Comparison of ENCODE assay signal across 8 cellular contexts in the genomic region with DNA sequence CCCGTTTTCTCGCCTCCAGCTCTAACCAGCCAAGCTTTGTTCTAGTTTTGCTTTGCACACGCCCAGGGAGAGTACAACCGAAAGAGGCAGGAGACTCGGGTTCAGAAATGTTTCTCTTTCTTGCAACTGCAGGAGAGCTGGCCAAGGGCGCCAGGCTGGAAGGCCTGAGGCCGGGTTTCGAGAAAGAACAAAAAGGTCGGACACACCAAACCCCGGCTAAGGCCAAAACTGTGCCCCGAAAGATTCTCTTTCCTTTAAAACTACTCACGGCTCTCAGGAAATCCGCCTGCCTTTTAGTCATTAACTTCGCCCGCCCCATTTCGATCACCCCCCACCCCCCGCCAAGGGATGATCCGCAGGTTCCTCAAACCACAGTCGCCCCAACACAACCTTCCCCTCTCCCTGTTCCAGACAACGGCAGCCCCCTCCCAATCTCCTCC. TPM values are rescaled to one million over a fixed set of nuclear protein-coding genes. Genes with fewer than 3 reads are reported as not detected.
DNase-seq lines count a peak whose midpoint lies in the region; ATAC-seq, FAIRE-seq and TF ChIP-seq lines count a peak whose summit lies in the region.

No MANE protein-coding gene starts in this region.

- H3K4me3 ChIP-seq in BJ (ENCODE audit: low read depth, low read length) (peak overlapping the region; percentile 79), rectal smooth muscle tissue (ENCODE audit: low read length) (peak overlapping the region; percentile 92)

- H3K4me1 ChIP-seq in rectal smooth muscle tissue (ENCODE audit: control insufficient read depth, insufficient read depth, low read length) = peaks cover 25% of the 10 kb centered on the region

- H3K27ac ChIP-seq in rectal smooth muscle tissue (ENCODE audit: low read depth, low read length) = peak overlapping the region; percentile 98

- CTCF ChIA-PET in BJ (lab: Yijun Ruan, JAX) = interaction anchor here (1.0 to 1.6 kb wide), 6 partner anchors 16 to 169 kb away, joined by 3 to 4 read pairs (median 4); no protein-coding TSS in a partner anchor

- peak; percentile 94 for FAIRE-seq in GM19239 (lab: Jason Lieb, UNC)

- peak overlapping the region; percentile 66 for H3K9ac ChIP-seq in rectal smooth muscle tissue (ENCODE audit: low read length)

- TF ChIP-seq CTCF in BJ (IDR thresholded peaks at IDR 0.05; ENCODE audit: insufficient read depth, low read depth, low read length) = no peak

- DNase-seq in BJ (ENCODE audit: low read depth) = no peak
- peak; percentile 25 for DNase-seq in GM19239 (ENCODE audit: insufficient read length, low spot score)
- DNase-seq in SKM-1 treated with dmso at 0.1 percent for 144 hours (lab: John Stamatoyannopoulos, UW; ENCODE audit: unreplicated experiment) = peak; percentile 23
- DNase-seq in anterior cingulate cortex (lab: John Stamatoyannopoulos, UW) = peak in 44 of 58 donors; percentile 21 to 74 (median 48)
- peak; percentile 23 for DNase-seq in hepatic stellate cell (ENCODE audit: low spot score)
- DNase-seq in HuH-7 (ENCODE audit: low spot score) = no peak

- POLR2A ChIA-PET in BJ (lab: Charles Lee) = interaction anchor here (0.6 to 0.9 kb wide), 3 partner anchors 37 to 1736 kb away, joined by 3 to 11 read pairs (median 3); no protein-coding TSS in a partner anchor

- H3K36me3 ChIP-seq in BJ (ENCODE audit: control insufficient read depth, insufficient read depth, low read length) (peaks cover 2% of the 10 kb centered on the region; the same call in 1 of the 2 replicates), rectal smooth muscle tissue (ENCODE audit: control insufficient read depth, insufficient read depth, low read length) (no peaks in the 10 kb centered on the region)

- ATAC-seq in HG03432 (IDR thresholded peaks at IDR 0.05; ENCODE audit: unreplicated experiment) = peak; percentile 21

- H3K27me3 ChIP-seq in BJ (ENCODE audit: control insufficient read depth, insufficient read depth, low read length) (no peaks in the 10 kb centered on the region), rectal smooth muscle tissue (ENCODE audit: control insufficient read depth, insufficient read depth, low read length) (no peaks in the 10 kb centered on the region)

RNA-seq across cellular contexts. Expression of a gene that starts 0.6 kb away (rescaled TPM):
- 4.5 and 9.3 TPM in 2 replicates for polyA plus RNA-seq in BJ (2011; rRNA removed)
- 8.6 and 10.3 TPM in 2 replicates for polyA minus RNA-seq in BJ (2011; rRNA and poly(A)+ RNA removed)

RNA-seq across cellular contexts. Expression of a gene that starts 58.3 kb away (rescaled TPM):
- polyA plus RNA-seq in BJ (2011; rRNA removed) = 1.2 and 1.4 TPM in 2 replicates
- 0.24 and 0.36 TPM in 2 replicates for polyA minus RNA-seq in BJ (2011; rRNA and poly(A)+ RNA removed)

Comparison
In these comparisons a context has a peak if more than half of its experiments do, and no peak if none do; other contexts are left out.
1. DNase-seq: peak in GM19239 (single experiment), SKM-1 treated with dmso at 0.1 percent for 144 hours (single experiment), anterior cingulate cortex (44 of 58) and hepatic stellate cell (single experiment); none in BJ (single experiment) and HuH-7 (single experiment).